ENCODE assay signal across 19 cellular contexts in genomic region chr10:109997233-109997632, GRCh38. TPM values are rescaled to one million over a fixed set of nuclear protein-coding genes. Genes with fewer than 3 reads are reported as not detected.
DNase-seq lines count a peak whose midpoint lies in the region; ATAC-seq and TF ChIP-seq lines count a peak whose summit lies in the region.
"Had no signal": no experiment of that assay in that cellular context is flagged by ENCODE, and none has a peak within 500 bp of the region (broad histone marks: within the 10 kb centered on the region; RNA-seq: fewer than 3 reads in every experiment).

No MANE protein-coding gene starts in this region.

- H3K79me2 ChIP-seq in mesendoderm (ENCODE audit: control insufficient read depth, insufficient read depth, low read length) = no peaks in the 10 kb centered on the region

- no peak overlapping the region for H2BK15ac ChIP-seq in mesendoderm (replicated peaks; ENCODE audit: low read depth)

- no peaks in the 10 kb centered on the region for H3K36me3 ChIP-seq in BLaER1 treated with 17β-estradiol and CSF1 and Interleukin-3, amounts not matched to agents 10 nM and 100 nM
- H3K36me3 ChIP-seq in Peyer's patch (no peaks in the 10 kb centered on the region), mesendoderm (ENCODE audit: control insufficient read depth, insufficient read depth, low read length) (no peaks in the 10 kb centered on the region)
- H3K36me3 ChIP-seq: SJCRH30 had no signal

- peak overlapping the region; percentile 28 for H2BK120ac ChIP-seq in mesendoderm (ENCODE audit: low read depth, low read length)

- ATAC-seq in stimulated activated memory B cell treated with anti-CD40 and anti-IgM and Interleukin-4, amounts not matched to agents 10 μg/mL and 1 μg/mL and 100 μg/mL, for 72 hours = no peak

- no peaks in the 10 kb centered on the region for H3K27me3 Mint-ChIP-seq in stimulated activated memory B cell treated with anti-CD40 and anti-IgM and Interleukin-4, amounts not matched to agents 10 μg/mL and 1 μg/mL and 100 μg/mL, for 72 hours

- no CpG with 5 or more reads among the region's 2 CpGs for WGBS in mesendoderm (ENCODE audit: extremely low coverage, insufficient coverage, low lambda C conversion rate)

- no peak overlapping the region for H3K4me3 ChIP-seq in BLaER1 treated with 17β-estradiol and CSF1 and Interleukin-3, amounts not matched to agents 10 nM and 100 nM
- peak overlapping the region in 2 of 4 donors; percentile 18 to 37 for H3K4me3 ChIP-seq in Peyer's patch
- H3K4me3 ChIP-seq in mesendoderm (ENCODE audit: low read length) = no peak overlapping the region
- H3K4me3 ChIP-seq: SJCRH30 had no signal

- H3K23ac ChIP-seq in mesendoderm (ENCODE audit: low read length) = no peak overlapping the region

- H3K79me1 ChIP-seq in mesendoderm (ENCODE audit: low read length) = no peaks in the 10 kb centered on the region

- H3K18ac ChIP-seq in mesendoderm (ENCODE audit: low read length) = no peak overlapping the region

- H3K9ac ChIP-seq in BLaER1 treated with 17β-estradiol and CSF1 and Interleukin-3, amounts not matched to agents 10 nM and 100 nM = peak overlapping the region in 1 of 11 experiments; percentile 52; a peak in 1 of 22 replicates
- no peak overlapping the region for H3K9ac ChIP-seq in mesendoderm (ENCODE audit: low read length)

- H3K9me3 Mint-ChIP-seq in stimulated activated memory B cell treated with anti-CD40 and anti-IgM and Interleukin-4, amounts not matched to agents 10 μg/mL and 1 μg/mL and 100 μg/mL, for 72 hours = peaks cover 2% of the 10 kb centered on the region
- H3K9me3 Mint-ChIP-seq: CD4-positive, CD25-positive, alpha-beta regulatory T cell had no signal

- H3K9me3 ChIP-seq in BLaER1 treated with 17β-estradiol and CSF1 and Interleukin-3, amounts not matched to agents 10 nM and 100 nM (replicated peaks in 1 of 11) = no peaks in the 10 kb centered on the region
- no peaks in the 10 kb centered on the region for H3K9me3 ChIP-seq in Peyer's patch
- H3K9me3 ChIP-seq: SJCRH30 had no signal

- peaks cover 41% of the 10 kb centered on the region for H3K4me1 Mint-ChIP-seq in stimulated activated memory B cell treated with anti-CD40 and anti-IgM and Interleukin-4, amounts not matched to agents 10 μg/mL and 1 μg/mL and 100 μg/mL, for 72 hours

- no peak overlapping the region for H3K56ac ChIP-seq in mesendoderm (ENCODE audit: low read length)

- H3K36me3 Mint-ChIP-seq in stimulated activated memory B cell treated with anti-CD40 and anti-IgM and Interleukin-4, amounts not matched to agents 10 μg/mL and 1 μg/mL and 100 μg/mL, for 72 hours = no peaks in the 10 kb centered on the region
- H3K36me3 Mint-ChIP-seq: CD4-positive, CD25-positive, alpha-beta regulatory T cell had no signal

- no peak for TF ChIP-seq POLR2A in Peyer's patch (IDR thresholded peaks at IDR 0.05)

- peak overlapping the region; percentile 57 for H3K27ac Mint-ChIP-seq in stimulated activated memory B cell treated with anti-CD40 and anti-IgM and Interleukin-4, amounts not matched to agents 10 μg/mL and 1 μg/mL and 100 μg/mL, for 72 hours
- H3K27ac Mint-ChIP-seq: CD4-positive, CD25-positive, alpha-beta regulatory T cell had no signal

- no peak overlapping the region for H2AK5ac ChIP-seq in mesendoderm (ENCODE audit: low read length)

- peak overlapping the region; percentile 46 to 77 (median 66) for H3K4me2 ChIP-seq in BLaER1 treated with 17β-estradiol and CSF1 and Interleukin-3, amounts not matched to agents 10 nM and 100 nM
- H3K4me2 ChIP-seq in mesendoderm (ENCODE audit: low read length) = no peak overlapping the region

- no peak overlapping the region for H4K5ac ChIP-seq in mesendoderm (ENCODE audit: low read length)

- no peak overlapping the region for H3K4me3 Mint-ChIP-seq in stimulated activated memory B cell treated with anti-CD40 and anti-IgM and Interleukin-4, amounts not matched to agents 10 μg/mL and 1 μg/mL and 100 μg/mL, for 72 hours
- H3K4me3 Mint-ChIP-seq: CD4-positive, CD25-positive, alpha-beta regulatory T cell had no signal

- no peak overlapping the region for H3K4ac ChIP-seq in mesendoderm (ENCODE audit: low read depth, low read length)

- H2BK5ac ChIP-seq in mesendoderm (ENCODE audit: low read length) = no peak overlapping the region

- peak overlapping the region in 6 of 11 experiments; percentile 38 to 73 (median 59); a peak in 8 of 22 replicates for H3K27ac ChIP-seq in BLaER1 treated with 17β-estradiol and CSF1 and Interleukin-3, amounts not matched to agents 10 nM and 100 nM
- H3K27ac ChIP-seq in Peyer's patch = peak overlapping the region in 3 of 4 donors; percentile 62 to 85 (median 85)
- H3K27ac ChIP-seq in mesendoderm (ENCODE audit: low read depth, low read length) = no peak overlapping the region
- H3K27ac ChIP-seq: SJCRH30 had no signal

- H3K27me3 ChIP-seq in BLaER1 treated with 17β-estradiol and CSF1 and Interleukin-3, amounts not matched to agents 10 nM and 100 nM = no peaks in the 10 kb centered on the region
- H3K27me3 ChIP-seq in Peyer's patch (no peaks in the 10 kb centered on the region), mesendoderm (ENCODE audit: insufficient read depth, low read length, poor library complexity) (no peaks in the 10 kb centered on the region)
- H3K27me3 ChIP-seq: SJCRH30 had no signal

- no peaks in the 10 kb centered on the region for H4K20me1 ChIP-seq in BLaER1 treated with 17β-estradiol and CSF1 and Interleukin-3, amounts not matched to agents 10 nM and 100 nM

- no peak overlapping the region for H4K8ac ChIP-seq in mesendoderm (ENCODE audit: low read depth, low read length)

- H3K4me1 ChIP-seq in BLaER1 treated with 17β-estradiol and CSF1 and Interleukin-3, amounts not matched to agents 10 nM and 100 nM = peaks cover 19 to 45% (median 23%) of the 10 kb centered on the region in 10 experiments
- H3K4me1 ChIP-seq in Peyer's patch = peaks cover 0 to 35% (median 4%) of the 10 kb centered on the region in 4 donors
- H3K4me1 ChIP-seq in mesendoderm (ENCODE audit: control insufficient read depth, low read depth, low read length) = peaks cover 12% of the 10 kb centered on the region
- H3K4me1 ChIP-seq: SJCRH30 had no signal

- no peak for TF ChIP-seq CTCF in Peyer's patch (IDR thresholded peaks at IDR 0.05)

- DNase-seq in Peyer's patch = no peak
- peak; percentile 74 for DNase-seq in mesendoderm
- DNase-seq in stimulated activated CD8-positive, alpha-beta memory T cell treated with anti-CD3 and anti-CD28 coated beads, Interleukin-4, amount 100 ng/mL, for 48 hours = no peak
- no peak for DNase-seq in NCI-H446 treated with DMSO at 0.1 percent for 48 hours (lab: John Stamatoyannopoulos, UW)
- DNase-seq in COLO668 (lab: John Stamatoyannopoulos, UW; ENCODE audit: unreplicated experiment) = no peak
- no peak for DNase-seq in stimulated activated CD4-positive, alpha-beta T cell treated with anti-CD3 and anti-CD28 coated beads, Interleukin-15, amount 100 ng/mL, for 24 hours
- DNase-seq: Calu3; CD4-positive, CD25-positive, alpha-beta regulatory T cell; DMS53; IMR-90; MM.1S; NCI-H1105 treated with DMSO at 0.1 percent for 48 hours; NCI-H1694 treated with DMSO at 0.1 percent for 48 hours; NK-92 treated with Interleukin-12 subunit alpha and Interleukin-12 subunit beta, amount 100 ng/mL, for 24 hours; OCI-M1; RPMI8226; SJCRH30 had no signal

RNA-seq across cellular contexts. Expression of gene ADD3, which starts 10.6 kb away (rescaled TPM):
- total RNA-seq in Peyer's patch = 100 to 1,000 TPM; 236 to 545 (median 314) TPM
- polyA plus RNA-seq in mesendoderm (2013, experiment 1 of 2) = 46.8 TPM
- 50.0 TPM for polyA plus RNA-seq in mesendoderm (2013, experiment 2 of 2)
